In the genomic region with DNA sequence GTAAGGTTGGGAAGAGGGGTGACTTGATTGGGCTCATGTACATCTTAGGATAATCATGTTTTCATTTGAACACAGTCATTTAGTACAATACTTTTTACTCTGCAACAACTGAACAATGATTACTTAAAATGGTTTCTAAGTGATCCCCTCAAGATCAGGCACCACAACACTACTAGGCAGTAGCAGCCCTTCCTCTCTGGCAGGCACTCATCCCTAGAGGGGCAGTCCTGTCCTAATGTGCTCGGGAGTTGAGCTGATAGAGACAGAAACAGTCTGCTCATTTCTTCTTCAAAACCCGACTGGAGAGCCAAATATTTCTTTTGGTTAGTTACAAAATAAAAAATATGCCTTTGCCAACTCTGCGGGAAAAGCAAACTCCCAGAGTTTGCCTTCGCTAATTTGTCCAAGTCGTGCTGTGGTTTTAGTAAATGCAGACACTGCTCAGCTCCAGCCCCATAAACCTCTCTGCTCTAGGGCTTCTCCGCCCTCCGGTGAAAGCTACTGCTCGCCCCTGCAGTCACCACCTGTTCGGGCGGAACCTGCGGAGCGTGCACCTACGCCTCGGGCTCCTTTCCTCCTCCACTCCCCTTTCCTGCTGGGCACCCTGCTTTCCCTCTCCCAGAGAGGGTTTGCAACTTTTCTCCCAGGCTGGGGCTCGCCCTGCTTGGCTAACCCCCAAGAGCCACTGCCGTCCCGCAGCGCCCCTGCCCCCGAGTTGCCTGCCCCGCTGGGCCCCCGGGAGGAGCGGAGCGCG, we compare ENCODE assay signal across 9 cellular contexts. TPM values are rescaled to one million over a fixed set of nuclear protein-coding genes. Genes with fewer than 3 reads are reported as not detected.
DNase-seq lines count a peak whose midpoint lies in the region; ATAC-seq and TF ChIP-seq lines count a peak whose summit lies in the region.
"Had no signal": no experiment of that assay in that cellular context is flagged by ENCODE, and none has a peak within 500 bp of the region (broad histone marks: within the 10 kb centered on the region; RNA-seq: fewer than 3 reads in every experiment).

No MANE protein-coding gene starts in this region.

- H3K4me3 ChIP-seq in astrocyte of the spinal cord (ENCODE audit: low read depth, low read length) (peak overlapping the region; percentile 16), right lobe of liver (peak overlapping the region; percentile 14 to 37 (median 16))

- H3K27ac Mint-ChIP-seq in type B pancreatic cell, result peak overlapping the region; percentile 37

- H3K36me3 ChIP-seq in right lobe of liver, result no peaks in the 10 kb centered on the region

- ATAC-seq in GM19328 (IDR thresholded peaks at IDR 0.05; ENCODE audit: unreplicated experiment) (peak; percentile 47), HG03565 (IDR thresholded peaks at IDR 0.05; ENCODE audit: unreplicated experiment) (peak; percentile 29), right lobe of liver (peak in 2 of 4 donors; percentile 28 to 29)

- H3K27me3 ChIP-seq in right lobe of liver, result peaks cover 0 to 15% of the 10 kb centered on the region in 2 donors

- TF ChIP-seq POLR2A in right lobe of liver (IDR thresholded peaks at IDR 0.05), result no peak

- H3K9me3 Mint-ChIP-seq in type B pancreatic cell, result peaks cover 4% of the 10 kb centered on the region

- no peaks in the 10 kb centered on the region for H3K9me3 ChIP-seq in right lobe of liver

- no peaks in the 10 kb centered on the region for H3K36me3 Mint-ChIP-seq in type B pancreatic cell

- peaks cover 4% of the 10 kb centered on the region for H3K4me1 Mint-ChIP-seq in type B pancreatic cell (ENCODE audit: unreplicated experiment)

- in situ Hi-C loops in astrocyte of the spinal cord (cut with HindIII; ENCODE audit: low sequenced_read_pairs), result no loop called here

- no peaks in the 10 kb centered on the region for H3K4me1 ChIP-seq in right lobe of liver

- peak overlapping the region; percentile 75 for H3K4me3 Mint-ChIP-seq in type B pancreatic cell

- no peak overlapping the region for H3K27ac ChIP-seq in right lobe of liver

- WGBS in right lobe of liver (ENCODE audit: insufficient coverage, low coverage, low lambda C conversion rate, missing lambda C conversion rate), result 6% methylated on average over 15 of the region's 24 CpGs

- H3K27me3 Mint-ChIP-seq in type B pancreatic cell, result peaks cover 92% of the 10 kb centered on the region

- DNase-seq in A172 (ENCODE audit: low spot score), result peak; percentile 4
- peak; percentile 32 for DNase-seq in astrocyte of the spinal cord (ENCODE audit: low read depth, low spot score)
- DNase-seq in right lobe of liver, result no peak
- DNase-seq in type B pancreatic cell (ENCODE audit: extremely low spot score, unreplicated experiment), result no peak
- DNase-seq in HCEC 1CT, result no peak
- no peak for DNase-seq in NOMO-1 treated with dmso at 0.1 percent for 144 hours (lab: John Stamatoyannopoulos, UW; ENCODE audit: unreplicated experiment)

- intact Hi-C loops in right lobe of liver (cut with DNase I), result no loop called here

- TF ChIP-seq CTCF in astrocyte of the spinal cord (IDR thresholded peaks at IDR 0.05; ENCODE audit: low read depth, low read length) (no peak), right lobe of liver (IDR thresholded peaks at IDR 0.05) (no peak), type B pancreatic cell (conservative IDR thresholded peaks at IDR 0.05) (no peak)

RNA-seq across cellular contexts. Expression of a gene that starts 0.5 kb away (rescaled TPM):
- total RNA-seq in A172 (2014; rRNA removed; shearing (Covaris generic)), result 0.29 TPM in 1 of 2 replicates, not detected in the other
- total RNA-seq in right lobe of liver (1 to 10 TPM in 4 of 6 experiments, under 1 TPM in 2; 0.71 to 1.7 (median 1.1) TPM), type B pancreatic cell (ENCODE audit: low replicate concordance) (12.6 and 23.2 TPM in 2 replicates)
- total RNA-seq: activated CD8-positive, alpha-beta memory T cell treated with anti-CD3 and anti-CD28 coated beads for 36 hours had no signal

Comparison
In these comparisons a context has a peak if more than half of its experiments do, and no peak if none do; other contexts are left out.
1. DNase-seq: peak in A172 (single experiment) and astrocyte of the spinal cord (single experiment); none in right lobe of liver (0 of 3), type B pancreatic cell (single experiment), HCEC 1CT (single experiment) and NOMO-1 treated with dmso at 0.1 percent for 144 hours (single experiment).